Comparison of ENCODE assay signal across 25 cellular contexts in the genomic region with DNA sequence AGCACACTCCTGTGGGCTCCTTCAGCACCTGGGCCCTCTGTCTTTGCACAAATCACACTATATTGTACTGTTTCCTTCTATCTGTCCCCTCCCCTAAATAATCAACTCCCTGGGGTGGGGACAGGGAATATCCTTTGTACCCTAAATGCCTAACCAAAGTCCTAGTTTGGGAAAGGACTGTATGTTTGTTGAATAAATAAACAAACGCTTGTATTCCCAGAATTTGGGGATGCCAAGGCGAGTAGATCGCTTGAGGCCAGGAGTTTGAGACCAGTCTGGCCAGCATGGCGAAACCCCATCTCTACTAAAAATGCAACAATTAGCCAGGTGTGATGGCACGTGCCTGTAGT.
DNase-seq lines count a peak whose midpoint lies in the region; TF ChIP-seq lines count a peak whose summit lies in the region.
"Had no signal": no experiment of that assay in that cellular context is flagged by ENCODE, and none has a peak within 500 bp of the region (broad histone marks: within the 10 kb centered on the region; RNA-seq: fewer than 3 reads in every experiment).

No MANE protein-coding gene starts in this region.

- H3K36me3 Mint-ChIP-seq in activated CD4-positive, alpha-beta T cell treated with anti-CD3 and anti-CD28 coated beads, Interleukin-2, amount 10 ng/mL, durations not matched to agents 24 days and 14 days (ENCODE audit: low read depth): no peaks in the 10 kb centered on the region
- peaks cover 51% of the 10 kb centered on the region for H3K36me3 Mint-ChIP-seq in brain
- H3K36me3 Mint-ChIP-seq: activated naive CD8-positive, alpha-beta T cell treated with anti-CD3 and anti-CD28 coated beads, Interleukin-2, amount 10 ng/mL, durations not matched to agents 7 days and 5 days had no signal

- H3K4me1 ChIP-seq in liver (ENCODE audit: control insufficient read depth in 4 of 4, insufficient read depth in 4 of 4, low read length in 3 of 4) (peaks cover 0 to 10% (median 10%) of the 10 kb centered on the region in 4 donors), spleen (peaks cover 0 to 23% (median 8%) of the 10 kb centered on the region in 6 donors)
- H3K4me1 ChIP-seq: parathyroid adenoma had no signal

- peaks cover 3% of the 10 kb centered on the region for H3K9me3 Mint-ChIP-seq in activated CD4-positive, alpha-beta T cell treated with anti-CD3 and anti-CD28 coated beads, Interleukin-2, amount 10 ng/mL, durations not matched to agents 24 days and 14 days
- no peaks in the 10 kb centered on the region for H3K9me3 Mint-ChIP-seq in brain
- H3K9me3 Mint-ChIP-seq: activated CD4-positive, alpha-beta memory T cell treated with anti-CD3 and anti-CD28 coated beads, Interleukin-2, amount 10 ng/mL, durations not matched to agents 7 days and 5 days; activated naive CD8-positive, alpha-beta T cell treated with anti-CD3 and anti-CD28 coated beads, Interleukin-2, amount 10 ng/mL, durations not matched to agents 7 days and 5 days; activated T-cell treated with anti-CD3 and anti-CD28 coated beads, Interleukin-2, amount 50 U/mL, for 72 hours; T-helper 1 cell treated with Interleukin-12 subunit alpha and Interleukin-12 subunit beta and Interleukin-4 antibody, amounts not matched to agents 30 μg/mL and 1 μg/mL, for 36 hours had no signal

- TF ChIP-seq RAD21 in liver (IDR thresholded peaks at IDR 0.05): peak in 1 of 2 donors; percentile 27

- DNase-seq in activated CD4-positive, alpha-beta T cell treated with anti-CD3 and anti-CD28 coated beads, Interleukin-2, amount 10 ng/mL, durations not matched to agents 24 days and 14 days: peak; percentile 34
- no peak for DNase-seq in activated CD4-positive, alpha-beta T cell treated with anti-CD3 and anti-CD28 coated beads, Interleukin-2, amount 50 U/mL, for 1 hour
- no peak for DNase-seq in spleen
- no peak for DNase-seq in OCI-M2 (lab: John Stamatoyannopoulos, UW; ENCODE audit: unreplicated experiment)
- no peak for DNase-seq in MV-4-11 (lab: John Stamatoyannopoulos, UW)
- DNase-seq in activated T-cell treated with anti-CD3 and anti-CD28 coated beads, Interleukin-2, amount 50 U/mL, for 48 hours: no peak
- DNase-seq: 8988T; activated CD4-positive, alpha-beta memory T cell treated with anti-CD3 and anti-CD28 coated beads, Interleukin-2, amount 10 ng/mL, durations not matched to agents 7 days and 5 days; activated naive CD8-positive, alpha-beta T cell treated with anti-CD3 and anti-CD28 coated beads, Interleukin-2, amount 10 ng/mL, durations not matched to agents 7 days and 5 days; activated T-cell treated with anti-CD3 and anti-CD28 coated beads, Interleukin-2, amount 50 U/mL, for 72 hours; effector CD8-positive, alpha-beta T cell; GDM1; NCI-H1105 treated with DMSO at 0.1 percent for 48 hours; NCI-H2107; NCI-H524 treated with DMSO at 0.1 percent for 48 hours; SHP77; stimulated activated CD4-positive, alpha-beta T cell treated with anti-CD3 and anti-CD28 coated beads, Interleukin-4, amount 100 ng/mL, for 24 hours; substantia nigra had no signal

- H3K27me3 Mint-ChIP-seq in activated CD4-positive, alpha-beta T cell treated with anti-CD3 and anti-CD28 coated beads, Interleukin-2, amount 10 ng/mL, durations not matched to agents 24 days and 14 days: peaks cover 22% of the 10 kb centered on the region
- no peaks in the 10 kb centered on the region for H3K27me3 Mint-ChIP-seq in brain

- H3K27ac ChIP-seq in liver (ENCODE audit: low read depth in 1 of 2, low read length in 2 of 2) (peak overlapping the region; percentile 23 to 40), spleen (peak overlapping the region in 6 of 8 donors; percentile 70 to 92 (median 78))
- H3K27ac ChIP-seq: parathyroid adenoma, VCaP had no signal

- H3K27me3 ChIP-seq in liver (ENCODE audit: control insufficient read depth in 4 of 4, insufficient read depth in 4 of 4, low read length in 3 of 4): no peaks in the 10 kb centered on the region
- no peaks in the 10 kb centered on the region for H3K27me3 ChIP-seq in spleen (replicated peaks in 1 of 7)
- H3K27me3 ChIP-seq: BLaER1 treated with 17β-estradiol and CSF1 and Interleukin-3, amounts not matched to agents 10 nM and 100 nM had no signal

- intact Hi-C loops in activated CD4-positive, alpha-beta T cell treated with anti-CD3 and anti-CD28 coated beads, Interleukin-2, amount 10 ng/mL, durations not matched to agents 24 days and 14 days (cut with micrococcal nuclease): no loop called here
- intact Hi-C loops in spleen (cut with DNase I; ENCODE audit: low total_unique reads): no loop called here

- no peak overlapping the region for H3K9ac ChIP-seq in liver (ENCODE audit: low read depth in 1 of 2, low read length in 2 of 2)
- H3K9ac ChIP-seq: parathyroid adenoma had no signal

- H3K4me3 Mint-ChIP-seq in activated CD4-positive, alpha-beta T cell treated with anti-CD3 and anti-CD28 coated beads, Interleukin-2, amount 10 ng/mL, durations not matched to agents 24 days and 14 days: no peak overlapping the region
- no peak overlapping the region for H3K4me3 Mint-ChIP-seq in brain
- H3K4me3 Mint-ChIP-seq: activated CD4-positive, alpha-beta memory T cell treated with anti-CD3 and anti-CD28 coated beads, Interleukin-2, amount 10 ng/mL, durations not matched to agents 7 days and 5 days; activated naive CD8-positive, alpha-beta T cell treated with anti-CD3 and anti-CD28 coated beads, Interleukin-2, amount 10 ng/mL, durations not matched to agents 7 days and 5 days; activated T-cell treated with anti-CD3 and anti-CD28 coated beads, Interleukin-2, amount 50 U/mL, for 72 hours; T-helper 1 cell treated with Interleukin-12 subunit alpha and Interleukin-12 subunit beta and Interleukin-4 antibody, amounts not matched to agents 30 μg/mL and 1 μg/mL, for 36 hours had no signal

- H3K27ac Mint-ChIP-seq in activated CD4-positive, alpha-beta T cell treated with anti-CD3 and anti-CD28 coated beads, Interleukin-2, amount 10 ng/mL, durations not matched to agents 24 days and 14 days: no peak overlapping the region
- peak overlapping the region in 4 of 5 experiments; percentile 31 to 74 (median 62) for H3K27ac Mint-ChIP-seq in brain
- H3K27ac Mint-ChIP-seq: activated CD4-positive, alpha-beta memory T cell treated with anti-CD3 and anti-CD28 coated beads, Interleukin-2, amount 10 ng/mL, durations not matched to agents 7 days and 5 days; activated naive CD8-positive, alpha-beta T cell treated with anti-CD3 and anti-CD28 coated beads, Interleukin-2, amount 10 ng/mL, durations not matched to agents 7 days and 5 days; activated T-cell treated with anti-CD3 and anti-CD28 coated beads, Interleukin-2, amount 50 U/mL, for 72 hours; T-helper 1 cell treated with Interleukin-12 subunit alpha and Interleukin-12 subunit beta and Interleukin-4 antibody, amounts not matched to agents 30 μg/mL and 1 μg/mL, for 36 hours had no signal

- H3K9me3 ChIP-seq in liver (ENCODE audit: control insufficient read depth in 4 of 4, low read length in 3 of 4): no peaks in the 10 kb centered on the region
- H3K9me3 ChIP-seq in spleen: no peaks in the 10 kb centered on the region
- H3K9me3 ChIP-seq: BLaER1 treated with 17β-estradiol and CSF1 and Interleukin-3, amounts not matched to agents 10 nM and 100 nM had no signal

- TF ChIP-seq POLR2A in spleen (IDR thresholded peaks at IDR 0.05): no peak

- peaks cover 10% of the 10 kb centered on the region for H3K4me1 Mint-ChIP-seq in activated CD4-positive, alpha-beta T cell treated with anti-CD3 and anti-CD28 coated beads, Interleukin-2, amount 10 ng/mL, durations not matched to agents 24 days and 14 days
- H3K4me1 Mint-ChIP-seq in brain: peaks cover 11% of the 10 kb centered on the region

- 38% methylated on average over 5 of the region's 5 CpGs for WGBS in liver
- 92 to 98% (median 95%) methylated on average over 5 of the region's 5 CpGs for WGBS in spleen, 5 donors

- H3K36me3 ChIP-seq in liver (ENCODE audit: control insufficient read depth in 4 of 4, insufficient read depth in 3 of 4, low read depth in 1 of 4, low read length in 3 of 4) (peaks cover 0 to 2% (median 0%) of the 10 kb centered on the region in 4 donors), spleen (peaks cover 0 to 97% (median 10%) of the 10 kb centered on the region in 6 donors)
- H3K36me3 ChIP-seq: BLaER1 treated with 17β-estradiol and CSF1 and Interleukin-3, amounts not matched to agents 10 nM and 100 nM had no signal

- H3K4me3 ChIP-seq in liver (ENCODE audit: low read depth in 1 of 3, low read length in 3 of 3): no peak overlapping the region
- peak overlapping the region in 2 of 8 donors; percentile 2 to 16 for H3K4me3 ChIP-seq in spleen
- H3K4me3 ChIP-seq: BLaER1 treated with 17β-estradiol and CSF1 and Interleukin-3, amounts not matched to agents 10 nM and 100 nM; skin epidermis had no signal

- TF ChIP-seq CTCF in brain (conservative IDR thresholded peaks at IDR 0.05) (no peak), liver (IDR thresholded peaks at IDR 0.05; ENCODE audit: low read depth, low read length, missing input control) (peak; percentile 10), spleen (IDR thresholded peaks at IDR 0.05 in 8 of 11, conservative IDR thresholded peaks at IDR 0.05 in 3 of 11) (no peak)

TF ChIP-seq in liver, 16 proteins besides CTCF, POLR2A, EP300 and RAD21:
- TF ChIP-seq, protein P1, sequence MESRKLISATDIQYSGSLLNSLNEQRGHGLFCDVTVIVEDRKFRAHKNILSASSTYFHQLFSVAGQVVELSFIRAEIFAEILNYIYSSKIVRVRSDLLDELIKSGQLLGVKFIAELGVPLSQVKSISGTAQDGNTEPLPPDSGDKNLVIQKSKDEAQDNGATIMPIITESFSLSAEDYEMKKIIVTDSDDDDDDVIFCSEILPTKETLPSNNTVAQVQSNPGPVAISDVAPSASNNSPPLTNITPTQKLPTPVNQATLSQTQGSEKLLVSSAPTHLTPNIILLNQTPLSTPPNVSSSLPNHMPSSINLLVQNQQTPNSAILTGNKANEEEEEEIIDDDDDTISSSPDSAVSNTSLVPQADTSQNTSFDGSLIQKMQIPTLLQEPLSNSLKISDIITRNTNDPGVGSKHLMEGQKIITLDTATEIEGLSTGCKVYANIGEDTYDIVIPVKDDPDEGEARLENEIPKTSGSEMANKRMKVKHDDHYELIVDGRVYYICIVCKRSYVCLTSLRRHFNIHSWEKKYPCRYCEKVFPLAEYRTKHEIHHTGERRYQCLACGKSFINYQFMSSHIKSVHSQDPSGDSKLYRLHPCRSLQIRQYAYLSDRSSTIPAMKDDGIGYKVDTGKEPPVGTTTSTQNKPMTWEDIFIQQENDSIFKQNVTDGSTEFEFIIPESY (IDR thresholded peaks at IDR 0.05): no peak
- TF ChIP-seq RXRA (IDR thresholded peaks at IDR 0.05) (peak; percentile 25 to 77), FOXA1 (IDR thresholded peaks at IDR 0.05) (no peak), GABPA (IDR thresholded peaks at IDR 0.05 in 1 of 2, conservative IDR thresholded peaks at IDR 0.05 in 1 of 2) (no peak), HNF4A (conservative IDR thresholded peaks at IDR 0.05) (peak; percentile 69 to 92), HNF4G (IDR thresholded peaks at IDR 0.05) (peak; percentile 78), SP1 (IDR thresholded peaks at IDR 0.05) (peak; percentile 93), JUND (IDR thresholded peaks at IDR 0.05) (peak in 1 of 2 donors; percentile 28)
- TF ChIP-seq, protein P2, sequence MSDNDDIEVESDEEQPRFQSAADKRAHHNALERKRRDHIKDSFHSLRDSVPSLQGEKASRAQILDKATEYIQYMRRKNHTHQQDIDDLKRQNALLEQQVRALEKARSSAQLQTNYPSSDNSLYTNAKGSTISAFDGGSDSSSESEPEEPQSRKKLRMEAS (IDR thresholded peaks at IDR 0.05): no peak
